In genomic region chr1:218384576-218384975, GRCh38 we compare ENCODE assay signal across 11 cellular contexts. TPM values are rescaled to one million over a fixed set of nuclear protein-coding genes. Genes with fewer than 3 reads are reported as not detected.
DNase-seq lines count a peak whose midpoint lies in the region; TF ChIP-seq lines count a peak whose summit lies in the region.
"Had no signal": no experiment of that assay in that cellular context is flagged by ENCODE, and none has a peak within 500 bp of the region (broad histone marks: within the 10 kb centered on the region; RNA-seq: fewer than 3 reads in every experiment).

No MANE protein-coding gene starts in this region.

- WGBS in esophagus squamous epithelium, 2 donors: 41 to 67% methylated on average over 4 to 6 of the region's 6 CpGs

- no peaks in the 10 kb centered on the region for H4K20me1 ChIP-seq in KMS-11 (ENCODE audit: insufficient read depth)

- no peak for TF ChIP-seq POLR2A in esophagus squamous epithelium (IDR thresholded peaks at IDR 0.05)

- CTCF ChIA-PET in RWPE1 (lab: Yijun Ruan, JAX): no interaction called here

- H3K4me1 ChIP-seq in KMS-11 (ENCODE audit: low read depth, poor library complexity, severe bottlenecking): peaks cover 61% of the 10 kb centered on the region
- peaks cover 0 to 11% (median 5%) of the 10 kb centered on the region in 3 donors for H3K4me1 ChIP-seq in esophagus squamous epithelium

- peak overlapping the region; percentile 66 for H3K27ac ChIP-seq in KMS-11
- no peak overlapping the region for H3K27ac ChIP-seq in esophagus squamous epithelium
- H3K27ac ChIP-seq in RWPE1: no peak overlapping the region
- H3K27ac ChIP-seq: right atrium auricular region, vagina had no signal

- H3K9me3 ChIP-seq in esophagus squamous epithelium: no peaks in the 10 kb centered on the region
- H3K9me3 ChIP-seq: right atrium auricular region, vagina had no signal

- H3K79me2 ChIP-seq in KMS-11 (ENCODE audit: insufficient read depth, low read depth): no peaks in the 10 kb centered on the region

- H3K9ac ChIP-seq in KMS-11: peak overlapping the region; percentile 40; the same call in 1 of the 2 replicates

- POLR2A ChIA-PET in RWPE1 (lab: Yijun Ruan, JAX; ENCODE audit: low non-redundant PET): no interaction called here

- DNase-seq in AG20443 (ENCODE audit: low spot score) (peak; percentile 41), RKO (ENCODE audit: low spot score) (peak; percentile 1), fibroblast of the aortic adventitia (ENCODE audit: low read depth) (peak; percentile 28), G401 (ENCODE audit: low spot score) (no peak), DMS79 (lab: John Stamatoyannopoulos, UW) (no peak), esophagus squamous epithelium (lab: John Stamatoyannopoulos, UW) (no peak), RWPE1 (ENCODE audit: low spot score) (no peak)

- intact Hi-C loops in esophagus squamous epithelium (cut with DNase I): no loop called here

- peak overlapping the region; percentile 67 for H3K4me2 ChIP-seq in KMS-11

- H3K27me3 ChIP-seq in KMS-11 (ENCODE audit: insufficient read depth, low read depth) (no peaks in the 10 kb centered on the region), esophagus squamous epithelium (no peaks in the 10 kb centered on the region)
- H3K27me3 ChIP-seq: right atrium auricular region, vagina had no signal

- peak overlapping the region; percentile 47 for H2AFZ ChIP-seq in KMS-11 (ENCODE audit: low read depth)

- in situ Hi-C loops in G401 (cut with HindIII; ENCODE audit: low sequenced_read_pairs): no loop called here

- H3K4me3 ChIP-seq in KMS-11 (IDR thresholded peaks at IDR 0.05; ENCODE audit: insufficient read depth, low read depth, low read length): peak overlapping the region; percentile 40
- H3K4me3 ChIP-seq in fibroblast of the aortic adventitia (ENCODE audit: low read depth, low read length): no peak overlapping the region
- no peak overlapping the region for H3K4me3 ChIP-seq in esophagus squamous epithelium
- H3K4me3 ChIP-seq: right atrium auricular region, vagina had no signal

- H3K36me3 ChIP-seq in KMS-11 (ENCODE audit: insufficient read depth) (no peaks in the 10 kb centered on the region), esophagus squamous epithelium (no peaks in the 10 kb centered on the region)
- H3K36me3 ChIP-seq: right atrium auricular region, vagina had no signal

- TF ChIP-seq CTCF in KMS-11 (conservative IDR thresholded peaks at IDR 0.05; ENCODE audit: low read depth, low read length): no peak
- no peak for TF ChIP-seq CTCF in fibroblast of the aortic adventitia (IDR thresholded peaks at IDR 0.05; ENCODE audit: insufficient read depth, low read length)
- TF ChIP-seq CTCF in esophagus squamous epithelium (IDR thresholded peaks at IDR 0.05): no peak
- no peak for TF ChIP-seq CTCF in RWPE1 (conservative IDR thresholded peaks at IDR 0.05; ENCODE audit: low read depth)

RNA-seq across cellular contexts. Expression of gene TGFB2, which starts 39.4 kb away (rescaled TPM):
- total RNA-seq in fibroblast of the aortic adventitia (ENCODE audit: low replicate concordance): 0.82 and 13.5 TPM in 2 replicates
- 0.27 TPM in 1 of 2 replicates, not detected in the other for total RNA-seq in G401 (2014; rRNA removed; shearing (Covaris generic))
- total RNA-seq in esophagus squamous epithelium: 1 to 10 TPM in 1 of 4 donors, under 1 TPM in 3; 0.40 to 1.9 (median 0.57) TPM
- total RNA-seq: activated T-helper 1 cell treated with anti-CD3 and anti-CD28 coated beads, Interleukin-12 subunit alpha, Interleukin-12 subunit beta, Interleukin-2, Interleukin-4 antibody, amounts not matched to agents 30 ng/mL and 10 ng/mL and 1 ng/mL, durations not matched to agents 14 hours and 24 hours and 36 hours had no signal

Comparison
In these comparisons a context has a peak if more than half of its experiments do, and no peak if none do; other contexts are left out.
1. DNase-seq: peak in AG20443 (single experiment), RKO (single experiment) and fibroblast of the aortic adventitia (single experiment); none in G401 (single experiment), DMS79 (single experiment), esophagus squamous epithelium (single experiment) and RWPE1 (single experiment).